ENCODE assay signal across 26 cellular contexts in genomic region chr2:48406950-48407349, GRCh38. TPM values are rescaled to one million over a fixed set of nuclear protein-coding genes. Genes with fewer than 3 reads are reported as not detected.
A peak's percentile ranks its signal among the peaks of the same experiment; 100 is the strongest.
DNase-seq lines count a peak whose midpoint lies in the region; ATAC-seq, FAIRE-seq and TF ChIP-seq lines count a peak whose summit lies in the region.
"Had no signal": no experiment of that assay in that cellular context is flagged by ENCODE, and none has a peak within 500 bp of the region (broad histone marks: within the 10 kb centered on the region; RNA-seq: fewer than 3 reads in every experiment).

No MANE protein-coding gene starts in this region.

- no peaks in the 10 kb centered on the region for H3K79me1 ChIP-seq in H1 (ENCODE audit: low read depth, low read length)

- WGBS in HepG2 (ENCODE audit: low lambda C conversion rate) = 30% methylated on average over 4 of the region's 4 CpGs
- 79% methylated on average over 2 of the region's 4 CpGs for WGBS in right lobe of liver (ENCODE audit: insufficient coverage, low coverage, low lambda C conversion rate, missing lambda C conversion rate)
- 83% methylated on average over 4 of the region's 4 CpGs; no CpG with 5 or more reads in 1 of the 2 experiments for WGBS in H1 (ENCODE audit: extremely low coverage in 1 of 2, insufficient coverage in 1 of 2, insufficient read length in 1 of 2, insufficient replicate concordance in 2 of 2, low coverage in 1 of 2, low lambda C conversion rate in 2 of 2, missing lambda C conversion rate in 1 of 2), 2 experiments

- H3K4me2 ChIP-seq in HepG2 (ENCODE audit: low read depth, low read length) (peak overlapping the region; percentile 18), OCI-LY1 (ENCODE audit: low read length) (no peak overlapping the region), H1 (ENCODE audit: insufficient read depth in 1 of 2, low read depth in 2 of 2, low read length in 2 of 2) (no peak overlapping the region)

- H3K4me3 ChIP-seq in HepG2 (replicated peaks in 1 of 3; ENCODE audit: insufficient read depth in 1 of 3, low read depth in 2 of 3, low read length in 3 of 3) (no peak overlapping the region), right lobe of liver (no peak overlapping the region), OCI-LY1 (ENCODE audit: low read depth, low read length, poor library complexity, severe bottlenecking) (no peak overlapping the region), H1 (ENCODE audit: extremely low read depth in 1 of 4, insufficient read depth in 2 of 4, low read depth in 3 of 4, low read length in 4 of 4) (no peak overlapping the region)
- H3K4me3 ChIP-seq: SJSA1 had no signal

- ATAC-seq in HepG2 = peak; percentile 72
- no peak for ATAC-seq in right lobe of liver
- ATAC-seq in HG03439 (IDR thresholded peaks at IDR 0.05; ENCODE audit: unreplicated experiment) = no peak
- ATAC-seq: CD8-positive, alpha-beta T cell had no signal

- TF ChIP-seq POLR2A in HepG2 (IDR thresholded peaks at IDR 0.05; ENCODE audit: insufficient read depth in 1 of 2, low read depth in 2 of 2, low read length in 2 of 2) (no peak), right lobe of liver (IDR thresholded peaks at IDR 0.05) (no peak), H1 (IDR thresholded peaks at IDR 0.05; ENCODE audit: control extremely low read depth in 1 of 2, low read depth in 2 of 2, low read length in 2 of 2) (no peak)

- H4K8ac ChIP-seq in H1 (ENCODE audit: extremely low read depth, insufficient read depth, low read length) = no peak overlapping the region

- POLR2A ChIA-PET in HepG2 (lab: Yijun Ruan, JAX) = interaction anchor here (1.2 kb wide), 1 partner anchor 8 kb away, joined by 3 read pairs; no protein-coding TSS in a partner anchor
- POLR2A ChIA-PET in H1 (lab: Charles Lee; ENCODE audit: partially characterized antibody) = no interaction called here

- H3K27me3 ChIP-seq in HepG2 (ENCODE audit: control insufficient read depth in 1 of 2, insufficient read depth in 2 of 2, low read length in 2 of 2) (no peaks in the 10 kb centered on the region), right lobe of liver (no peaks in the 10 kb centered on the region), OCI-LY1 (ENCODE audit: insufficient read depth, low read length) (no peaks in the 10 kb centered on the region), H1 (replicated peaks in 1 of 4; ENCODE audit: control insufficient read depth in 3 of 4, extremely low read depth in 1 of 4, insufficient read depth in 3 of 4, low read length in 3 of 4) (no peaks in the 10 kb centered on the region)
- H3K27me3 ChIP-seq: SJSA1 had no signal

- H3K56ac ChIP-seq in H1 (replicated peaks; ENCODE audit: insufficient read length, low read depth, low read length) = no peak overlapping the region

- TF ChIP-seq RAD21 in HepG2 (CRISPR knock-in tag; IDR thresholded peaks at IDR 0.05) = no peak
- TF ChIP-seq RAD21 in H1 (IDR thresholded peaks at IDR 0.05 in 1 of 2, conservative IDR thresholded peaks at IDR 0.05 in 1 of 2; ENCODE audit: low read depth in 2 of 2, low read length in 2 of 2) = no peak

- H4K5ac ChIP-seq in H1 (ENCODE audit: insufficient read length, low read depth, low read length) = no peak overlapping the region

- H3K79me2 ChIP-seq in HepG2 (ENCODE audit: insufficient read depth, low read length) (no peaks in the 10 kb centered on the region), OCI-LY1 (ENCODE audit: insufficient read depth, low read length) (no peaks in the 10 kb centered on the region), H1 (ENCODE audit: control insufficient read depth in 1 of 2, insufficient read depth in 2 of 2, low read length in 2 of 2) (no peaks in the 10 kb centered on the region)

- H2BK12ac ChIP-seq in H1 (ENCODE audit: low read depth, low read length) = peak overlapping the region; percentile 80; the same call in 1 of the 2 replicates

- H2AFZ ChIP-seq in HepG2 (ENCODE audit: low read length) (peak overlapping the region; percentile 17), OCI-LY1 (ENCODE audit: low read length) (peak overlapping the region; percentile 96; the same call in 1 of the 2 replicates), H1 (ENCODE audit: low read length) (peak overlapping the region; percentile 95)

- intact Hi-C loops in HepG2 (cut with micrococcal nuclease; ENCODE audit: unreplicated experiment) = no loop called here
- intact Hi-C loops in right lobe of liver (cut with DNase I) = no loop called here

- CTCF ChIA-PET in HepG2 (lab: Yijun Ruan, JAX; ENCODE audit: low intra/inter-chr PET ratio, low total read pairs) (no interaction called here), H1 (lab: Charles Lee; ENCODE audit: partially characterized antibody) (interaction anchor here (1.1 to 1.4 kb wide), 3 partner anchors 11 to 274 kb away, joined by 3 read pairs; no protein-coding TSS in a partner anchor)

- no peak for TF ChIP-seq CTCF in HepG2 (CRISPR knock-in tag; IDR thresholded peaks at IDR 0.05)
- no peak for TF ChIP-seq CTCF in right lobe of liver (IDR thresholded peaks at IDR 0.05)
- no peak for TF ChIP-seq CTCF in OCI-LY1 (IDR thresholded peaks at IDR 0.05; ENCODE audit: low read length)
- TF ChIP-seq CTCF in H1 (IDR thresholded peaks at IDR 0.05; ENCODE audit: control extremely low read depth in 1 of 3, insufficient read depth in 1 of 3, low read depth in 1 of 3, low read length in 3 of 3) = no peak
- TF ChIP-seq CTCF in GM13976 (IDR thresholded peaks at IDR 0.05; ENCODE audit: borderline replicate concordance, control extremely low read depth, extremely low read depth, insufficient read depth, missing control alignments) = no peak

- H4K20me1 ChIP-seq in HepG2 (ENCODE audit: insufficient read depth, low read length) (no peaks in the 10 kb centered on the region), OCI-LY1 (ENCODE audit: insufficient read depth, low read length) (no peaks in the 10 kb centered on the region), H1 (replicated peaks in 1 of 2; ENCODE audit: control insufficient read depth in 1 of 2, insufficient read depth in 2 of 2, low read length in 2 of 2) (no peaks in the 10 kb centered on the region)

- H3F3A ChIP-seq in OCI-LY1 (ENCODE audit: insufficient read depth, low read length) = no peaks in the 10 kb centered on the region

- BruUV-seq in HepG2 (replicated peaks; lab: Mats Ljungman, UMichigan) = no TSS peak

- H2BK15ac ChIP-seq in H1 (ENCODE audit: low read length) = no peak overlapping the region

- H3K4me1 ChIP-seq in HepG2 (ENCODE audit: insufficient read depth, low read length) (peaks cover 10% of the 10 kb centered on the region), right lobe of liver (no peaks in the 10 kb centered on the region), OCI-LY1 (ENCODE audit: insufficient read depth, low read length, severe bottlenecking) (peaks cover 36% of the 10 kb centered on the region), H1 (replicated peaks in 1 of 4; ENCODE audit: control insufficient read depth in 3 of 4, insufficient read depth in 4 of 4, low read length in 3 of 4) (no peaks in the 10 kb centered on the region)
- H3K4me1 ChIP-seq: Caco-2, SJSA1 had no signal

- no peak overlapping the region for H3K27ac ChIP-seq in HepG2 (ENCODE audit: extremely low read length, insufficient read depth, low read length)
- H3K27ac ChIP-seq in right lobe of liver = no peak overlapping the region
- peak overlapping the region; percentile 52 for H3K27ac ChIP-seq in OCI-LY1 (ENCODE audit: low read depth, low read length, poor library complexity, severe bottlenecking)
- no peak overlapping the region for H3K27ac ChIP-seq in H1 (ENCODE audit: low read depth, low read length)
- H3K27ac ChIP-seq: C4-2B, KMS-11, SJSA1 had no signal

- no peak overlapping the region for H3K4ac ChIP-seq in H1 (replicated peaks; ENCODE audit: insufficient read length, low read depth, low read length)

- H2BK120ac ChIP-seq in H1 (replicated peaks; ENCODE audit: low read depth, low read length) = no peak overlapping the region

- no peak overlapping the region for H3K14ac ChIP-seq in H1 (ENCODE audit: insufficient read length)

- H3K23ac ChIP-seq in H1 (ENCODE audit: insufficient read length) = no peak overlapping the region

- H3K23me2 ChIP-seq in H1 (ENCODE audit: low read depth, low read length) = no peaks in the 10 kb centered on the region

- no peak overlapping the region for H3K18ac ChIP-seq in H1 (ENCODE audit: extremely low read depth, low read length)

- FAIRE-seq in HepG2 (lab: Jason Lieb, UNC) (peak; percentile 23), H1 (lab: Jason Lieb, UNC) (no peak)
- FAIRE-seq: GM12891, GM19239, HTR-8/SVneo had no signal

- no peak overlapping the region for H2BK5ac ChIP-seq in H1 (ENCODE audit: low read depth, low read length)

- H3K36me3 ChIP-seq in HepG2 (replicated peaks in 1 of 2; ENCODE audit: control insufficient read depth in 1 of 2, insufficient read depth in 2 of 2, low read length in 2 of 2) = no peaks in the 10 kb centered on the region
- no peaks in the 10 kb centered on the region for H3K36me3 ChIP-seq in right lobe of liver
- no peaks in the 10 kb centered on the region for H3K36me3 ChIP-seq in OCI-LY1 (ENCODE audit: insufficient read depth, low read length)
- H3K36me3 ChIP-seq in H1 (ENCODE audit: control insufficient read depth in 2 of 4, insufficient read depth in 4 of 4, low read length in 3 of 4) = no peaks in the 10 kb centered on the region
- H3K36me3 ChIP-seq: SJSA1 had no signal

- H2AK5ac ChIP-seq in H1 (ENCODE audit: low read depth, low read length) = no peak overlapping the region

- H3K9me3 ChIP-seq in HepG2 (ENCODE audit: low read length) (no peaks in the 10 kb centered on the region), right lobe of liver (no peaks in the 10 kb centered on the region), OCI-LY1 (ENCODE audit: low read length) (no peaks in the 10 kb centered on the region), H1 (ENCODE audit: insufficient read depth in 2 of 2, low read depth in 1 of 2, low read length in 1 of 2) (no peaks in the 10 kb centered on the region)
- H3K9me3 ChIP-seq: Caco-2, SJSA1 had no signal

- DNase-seq in HepG2 (ENCODE audit: low spot score) (peak; percentile 19), right lobe of liver (no peak), H1 (ENCODE audit: low read depth in 1 of 2, low spot score in 2 of 2) (no peak), GM13976 (ENCODE audit: low spot score) (no peak)
- no peak for DNase-seq in stimulated activated CD4-positive, alpha-beta T cell treated with anti-CD3 and anti-CD28 coated beads, Interleukin-2, amount 100 ng/mL, for 48 hours
- DNase-seq: Caco-2; CD8-positive, alpha-beta T cell; EL; GDM1; H7; NCI-H1092; NCI-H1417 treated with DMSO at 0.1 percent for 48 hours; NCI-H1694 treated with DMSO at 0.1 percent for 48 hours; NCI-H2081; NCI-H2227 treated with DMSO at 0.1 percent for 48 hours; NCI-H526 treated with DMSO at 0.1 percent for 48 hours; Right ventricle myocardium superior; RPMI8226 had no signal

- no peaks in the 10 kb centered on the region for H3K9me2 ChIP-seq in OCI-LY1 (ENCODE audit: low read depth, low read length)

- H3K9ac ChIP-seq in HepG2 (ENCODE audit: insufficient read depth, low read depth, low read length) = no peak overlapping the region
- H3K9ac ChIP-seq in OCI-LY1 (ENCODE audit: low read length) = no peak overlapping the region
- H3K9ac ChIP-seq in H1 (replicated peaks in 1 of 4; ENCODE audit: extremely low read depth in 1 of 4, low read depth in 3 of 4, low read length in 3 of 4) = no peak overlapping the region
- H3K9ac ChIP-seq: KMS-11 had no signal

- no peak overlapping the region for H4K91ac ChIP-seq in H1 (replicated peaks; ENCODE audit: insufficient read length, low read length)

- TF ChIP-seq EP300 in HepG2 (IDR thresholded peaks at IDR 0.05; ENCODE audit: low read depth in 2 of 2, low read length in 2 of 2) (no peak), HepG2 (CRISPR knock-in tag; IDR thresholded peaks at IDR 0.05; ENCODE audit: borderline replicate concordance) (no peak), H1 (IDR thresholded peaks at IDR 0.05; ENCODE audit: borderline replicate concordance in 1 of 2, low read depth in 2 of 2, low read length in 2 of 2) (no peak)

- H2BK20ac ChIP-seq in H1 (ENCODE audit: low read length) = no peak overlapping the region

- in situ Hi-C loops in HepG2 (cut with HindIII; ENCODE audit: extremely low pct_ligation_motif_present, low pct_unique_long_range_greater_than_20kb) = loop anchor here (25.0 kb wide), 1 partner anchor 195 kb away; no protein-coding TSS in a partner anchor
- in situ Hi-C loops in GM13976 (cut with MboI; ENCODE audit: low sequenced_read_pairs, unreplicated experiment) = no loop called here

RNA-seq across cellular contexts. Expression of gene PPP1R21, which starts 33.6 kb away (rescaled TPM):
- total RNA-seq in HepG2 (2016; rRNA removed; fragmentation: Illumina TruSeq; extraction: Trizol) (15.5 and 26.0 TPM in 2 replicates), right lobe of liver (10 to 100 TPM in 5 of 6 experiments, 1 to 10 TPM in 1; 8.5 to 20.1 (median 13.4) TPM)
- total RNA-seq in HepG2 (2016; cell fraction: cytosol; rRNA removed; fragmentation: Illumina TruSeq; extraction: Trizol; ENCODE audit: low read depth) = 23.4 and 25.6 TPM in 2 replicates
- total RNA-seq in HepG2 (2016; cell fraction: insoluble cytoplasmic fraction; rRNA removed; fragmentation: Illumina TruSeq; extraction: Trizol) = 11.8 and 21.9 TPM in 2 replicates
- 17.4 and 18.5 TPM in 2 replicates for total RNA-seq in HepG2 (2016; cell fraction: membrane; rRNA removed; fragmentation: Illumina TruSeq; extraction: Trizol)
- 19.8 and 24.1 TPM in 2 replicates for total RNA-seq in HepG2 (2016; cell fraction: nucleus; rRNA removed; fragmentation: Illumina TruSeq; extraction: Trizol)
- polyA plus RNA-seq in HepG2 (2011; rRNA removed) (18.8 and 21.9 TPM in 2 replicates), H1 (2011; rRNA removed) (7.8 and 9.6 TPM in 2 replicates)
- 8.8 and 12.8 TPM in 2 replicates for polyA plus RNA-seq in HepG2 (2011; cell fraction: cytosol; rRNA removed)
- polyA plus RNA-seq in HepG2 (2011; cell fraction: nucleus; rRNA removed) = 17.9 and 22.6 TPM in 2 replicates
- 17.3 and 23.4 TPM in 2 replicates for polyA plus RNA-seq in HepG2 (2012)
- 4.0 and 5.5 TPM in 2 replicates for polyA plus RNA-seq in HepG2 (2016; cell fraction: cytosol; fragmentation: Illumina TruSeq; extraction: Trizol; ENCODE audit: low read depth)
- 20.2 and 22.6 TPM in 2 replicates for polyA plus RNA-seq in HepG2 (2016; cell fraction: insoluble cytoplasmic fraction; fragmentation: Illumina TruSeq; extraction: Trizol; ENCODE audit: low read depth)
- polyA plus RNA-seq in HepG2 (2016; cell fraction: membrane; fragmentation: Illumina TruSeq; extraction: Trizol; ENCODE audit: low read depth) = 9.9 and 10.8 TPM in 2 replicates
- polyA plus RNA-seq in HepG2 (2016; cell fraction: nucleus; fragmentation: Illumina TruSeq; extraction: Trizol; ENCODE audit: insufficient read depth, low read depth) = 22.0 and 24.6 TPM in 2 replicates
- 9.2 and 19.0 TPM in 2 replicates for polyA minus RNA-seq in HepG2 (2011; rRNA and poly(A)+ RNA removed; ENCODE audit: low replicate concordance)
- polyA minus RNA-seq in HepG2 (2011; cell fraction: cytosol; rRNA and poly(A)+ RNA removed) = 7.7 and 8.6 TPM in 2 replicates
- 43.3 and 50.4 TPM in 2 replicates for polyA minus RNA-seq in HepG2 (2011; cell fraction: nucleus; rRNA and poly(A)+ RNA removed)
- total RNA-seq in H1 (2021; fragmentation: NEBNext Ultra II Directional; extraction: Animal tissue kit (Norgen Biotek cat#: 25700)) = 17.3 and 18.6 TPM in 2 replicates
- polyA plus RNA-seq in H1 (2011; cell fraction: cytosol; rRNA removed) = 11.5 TPM
- 11.3 TPM for polyA plus RNA-seq in H1 (2011; cell fraction: nucleus; rRNA removed)
- polyA plus RNA-seq in H1 (2012, experiment 1 of 2) = 9.7 to 13.7 TPM (median 10.4 TPM) in 4 replicates
- polyA plus RNA-seq in H1 (2012, experiment 2 of 2) = 1.9 TPM
- polyA plus RNA-seq in H1 (2013, experiment 1 of 2) = 12.7 TPM
- polyA plus RNA-seq in H1 (2013, experiment 2 of 2) = 13.8 TPM
- 8.8 and 19.1 TPM in 2 replicates for polyA minus RNA-seq in H1 (2011; rRNA and poly(A)+ RNA removed)
- polyA minus RNA-seq in H1 (2011; cell fraction: cytosol; rRNA and poly(A)+ RNA removed) = 6.3 TPM
- 20.8 TPM for polyA minus RNA-seq in H1 (2011; cell fraction: nucleus; rRNA and poly(A)+ RNA removed)

Comparison
In these comparisons a context has a peak if more than half of its experiments do, and no peak if none do; other contexts are left out.
1. H2AFZ ChIP-seq: peak in every context shown above with its lines; median percentile 96 in OCI-LY1; 95 in H1; 17 in HepG2.